ENCODE assay signal across 18 cellular contexts in genomic region chr9:15332939-15333338, GRCh38.
"Had no signal": no experiment of that assay in that cellular context is flagged by ENCODE, and none has a peak within 500 bp of the region (broad histone marks: within the 10 kb centered on the region; RNA-seq: fewer than 3 reads in every experiment).

No MANE protein-coding gene starts in this region.

- DNase-seq: activated CD4-positive, alpha-beta T cell treated with anti-CD3 and anti-CD28 coated beads, Interleukin-2, amount 10 ng/mL, durations not matched to agents 7 days and 5 days; activated CD8-positive, alpha-beta memory T cell treated with anti-CD3 and anti-CD28 coated beads, Interleukin-2, amount 50 U/mL, for 4 hours; activated naive CD4-positive, alpha-beta T cell treated with anti-CD3 and anti-CD28 coated beads, Interleukin-2, amount 10 ng/mL, durations not matched to agents 7 days and 5 days; activated T-cell treated with anti-CD3 and anti-CD28 coated beads, Interleukin-2, amount 50 U/mL, for 4 hours; aorta; cortex of kidney; effector CD4-positive, alpha-beta T cell; natural killer cell; sigmoid colon; spleen; stimulated activated naive CD4-positive, alpha-beta T cell; thyroid gland had no signal

- H3K36me3 ChIP-seq: esophagus muscularis mucosa, sigmoid colon, spleen, thyroid gland had no signal

- H3K4me1 Mint-ChIP-seq: activated CD4-positive, alpha-beta T cell treated with anti-CD3 and anti-CD28 coated beads, Interleukin-2, amount 10 ng/mL, durations not matched to agents 7 days and 5 days; activated naive CD4-positive, alpha-beta T cell treated with anti-CD3 and anti-CD28 coated beads, Interleukin-2, amount 10 ng/mL, durations not matched to agents 7 days and 5 days; memory B cell had no signal

- H3K4me1 ChIP-seq: esophagus muscularis mucosa, parathyroid adenoma, sigmoid colon, thyroid gland had no signal

- H3K27ac Mint-ChIP-seq: activated CD4-positive, alpha-beta T cell treated with anti-CD3 and anti-CD28 coated beads, Interleukin-2, amount 10 ng/mL, durations not matched to agents 7 days and 5 days; activated naive CD4-positive, alpha-beta T cell treated with anti-CD3 and anti-CD28 coated beads, Interleukin-2, amount 10 ng/mL, durations not matched to agents 7 days and 5 days; memory B cell; natural killer cell; T-helper 1 cell treated with Interleukin-12 subunit alpha and Interleukin-12 subunit beta and Interleukin-4 antibody, amounts not matched to agents 30 μg/mL and 1 μg/mL, for 36 hours had no signal

- H3K27me3 Mint-ChIP-seq: memory B cell had no signal

- H3K9me3 ChIP-seq: esophagus muscularis mucosa, sigmoid colon, spleen, thyroid gland had no signal

- H3K4me3 ChIP-seq: esophagus muscularis mucosa, sigmoid colon, spleen, thyroid gland had no signal

- H3K36me3 Mint-ChIP-seq: activated naive CD4-positive, alpha-beta T cell treated with anti-CD3 and anti-CD28 coated beads, Interleukin-2, amount 10 ng/mL, durations not matched to agents 7 days and 5 days; memory B cell; natural killer cell had no signal

- H3K27me3 ChIP-seq: esophagus muscularis mucosa, sigmoid colon, spleen, thyroid gland had no signal

- H3K9ac ChIP-seq: parathyroid adenoma had no signal

- H3K27ac ChIP-seq: esophagus muscularis mucosa, parathyroid adenoma, sigmoid colon, spleen, thyroid gland had no signal

- H3K4me3 Mint-ChIP-seq: activated CD4-positive, alpha-beta T cell treated with anti-CD3 and anti-CD28 coated beads, Interleukin-2, amount 10 ng/mL, durations not matched to agents 7 days and 5 days; activated naive CD4-positive, alpha-beta T cell treated with anti-CD3 and anti-CD28 coated beads, Interleukin-2, amount 10 ng/mL, durations not matched to agents 7 days and 5 days; activated T-cell treated with anti-CD3 and anti-CD28 coated beads, Interleukin-2, amount 50 U/mL, for 4 hours; memory B cell; natural killer cell; T-helper 1 cell treated with Interleukin-12 subunit alpha and Interleukin-12 subunit beta and Interleukin-4 antibody, amounts not matched to agents 30 μg/mL and 1 μg/mL, for 36 hours had no signal

- ATAC-seq: activated CD4-positive, CD25-positive, alpha-beta regulatory T cell treated with anti-CD3 and anti-CD28 coated beads, Interleukin-2, amount 50 U/mL, for 24 hours; activated T-cell treated with anti-CD3 and anti-CD28 coated beads, Interleukin-2, amount 50 U/mL, for 4 hours; natural killer cell had no signal

- FAIRE-seq: urothelium cell line had no signal

- H3K9me3 Mint-ChIP-seq: activated CD4-positive, alpha-beta T cell treated with anti-CD3 and anti-CD28 coated beads, Interleukin-2, amount 10 ng/mL, durations not matched to agents 7 days and 5 days; activated naive CD4-positive, alpha-beta T cell treated with anti-CD3 and anti-CD28 coated beads, Interleukin-2, amount 10 ng/mL, durations not matched to agents 7 days and 5 days; activated T-cell treated with anti-CD3 and anti-CD28 coated beads, Interleukin-2, amount 50 U/mL, for 4 hours; memory B cell; natural killer cell; T-helper 1 cell treated with Interleukin-12 subunit alpha and Interleukin-12 subunit beta and Interleukin-4 antibody, amounts not matched to agents 30 μg/mL and 1 μg/mL, for 36 hours had no signal
